In the genomic region with DNA sequence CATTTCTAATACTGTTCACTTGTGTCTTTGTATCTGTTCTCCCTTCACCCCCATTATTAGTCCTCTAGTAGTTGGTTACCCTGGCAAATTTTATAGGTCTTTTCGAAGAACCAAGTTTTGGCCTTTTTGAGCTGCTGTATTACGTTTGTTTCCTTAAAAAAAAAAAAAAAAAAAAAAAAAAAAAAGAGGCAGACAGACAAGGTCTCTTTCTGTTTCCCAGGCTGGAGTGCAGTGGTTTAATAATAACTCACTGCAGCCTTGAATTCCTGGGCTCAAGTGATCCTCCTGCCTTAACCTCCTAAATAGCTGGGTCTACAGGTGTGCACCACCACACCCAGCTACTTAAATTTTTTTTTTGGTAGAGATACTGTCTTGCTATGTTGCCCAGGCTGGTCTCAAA, we compare ENCODE assay signal across 21 cellular contexts. TPM values are rescaled to one million over a fixed set of nuclear protein-coding genes. Genes with fewer than 3 reads are reported as not detected.
A peak's percentile ranks its signal among the peaks of the same experiment; 100 is the strongest.
DNase-seq lines count a peak whose midpoint lies in the region; ATAC-seq lines count a peak whose summit lies in the region.
"Had no signal": no experiment of that assay in that cellular context is flagged by ENCODE, and none has a peak within 500 bp of the region (broad histone marks: within the 10 kb centered on the region; RNA-seq: fewer than 3 reads in every experiment).

No MANE protein-coding gene starts in this region.

- H3K9me3 Mint-ChIP-seq in activated CD8-positive, alpha-beta memory T cell treated with anti-CD3 and anti-CD28 coated beads, Interleukin-2, amount 10 ng/mL, durations not matched to agents 7 days and 5 days (ENCODE audit: low read depth) = no peaks in the 10 kb centered on the region
- no peaks in the 10 kb centered on the region for H3K9me3 Mint-ChIP-seq in stimulated activated naive CD8-positive, alpha-beta T cell treated with anti-CD3 and anti-CD28 coated beads, Interleukin-15, amount 100 ng/mL, for 72 hours
- H3K9me3 Mint-ChIP-seq in activated T-helper 17 cell treated with anti-CD3 and anti-CD28 coated beads, Interleukin-2, amount 50 U/mL, for 72 hours = no peaks in the 10 kb centered on the region

- no peak for DNase-seq in activated CD8-positive, alpha-beta memory T cell treated with anti-CD3 and anti-CD28 coated beads, Interleukin-2, amount 10 ng/mL, durations not matched to agents 7 days and 5 days
- no peak for DNase-seq in activated CD8-positive, alpha-beta memory T cell treated with anti-CD3 and anti-CD28 coated beads, Interleukin-2, amount 50 U/mL, for 48 hours
- DNase-seq in stimulated activated naive CD8-positive, alpha-beta T cell treated with anti-CD3 and anti-CD28 coated beads, Interleukin-15, amount 100 ng/mL, for 72 hours = no peak
- DNase-seq in stimulated activated naive CD8-positive, alpha-beta T cell treated with anti-CD3 and anti-CD28 coated beads, Interleukin-15, Interleukin-2, amounts not matched to agents 100 U/mL and 50 U/mL, for 24 hours = no peak
- no peak for DNase-seq in Ammon's horn (ENCODE audit: low spot score)
- DNase-seq: CD4-positive, alpha-beta T cell; COR-L47; DMS 273 treated with DMSO at 0.1 percent for 48 hours; DMS79 treated with DMSO at 0.1 percent for 48 hours; Karpas-422; MV-4-11; NCI-H1105 treated with DMSO at 0.1 percent for 48 hours; NCI-H2081; NCI-H2171; NCI-H345; NCI-H524; NCI-H774 had no signal

- peaks cover 26% of the 10 kb centered on the region for H3K27me3 Mint-ChIP-seq in activated CD8-positive, alpha-beta memory T cell treated with anti-CD3 and anti-CD28 coated beads, Interleukin-2, amount 10 ng/mL, durations not matched to agents 7 days and 5 days
- peaks cover 23% of the 10 kb centered on the region for H3K27me3 Mint-ChIP-seq in stimulated activated naive CD8-positive, alpha-beta T cell treated with anti-CD3 and anti-CD28 coated beads, Interleukin-15, amount 100 ng/mL, for 72 hours
- peaks cover 10% of the 10 kb centered on the region for H3K27me3 Mint-ChIP-seq in activated T-helper 17 cell treated with anti-CD3 and anti-CD28 coated beads, Interleukin-2, amount 50 U/mL, for 72 hours

- peaks cover 27% of the 10 kb centered on the region for H3K4me1 Mint-ChIP-seq in activated CD8-positive, alpha-beta memory T cell treated with anti-CD3 and anti-CD28 coated beads, Interleukin-2, amount 10 ng/mL, durations not matched to agents 7 days and 5 days
- H3K4me1 Mint-ChIP-seq in stimulated activated naive CD8-positive, alpha-beta T cell treated with anti-CD3 and anti-CD28 coated beads, Interleukin-15, amount 100 ng/mL, for 72 hours = peaks cover 17% of the 10 kb centered on the region
- peaks cover 7% of the 10 kb centered on the region for H3K4me1 Mint-ChIP-seq in activated T-helper 17 cell treated with anti-CD3 and anti-CD28 coated beads, Interleukin-2, amount 50 U/mL, for 72 hours

- ATAC-seq in activated CD8-positive, alpha-beta memory T cell treated with anti-CD3 and anti-CD28 coated beads, Interleukin-2, amount 10 ng/mL, durations not matched to agents 7 days and 5 days = no peak
- ATAC-seq in stimulated activated naive CD8-positive, alpha-beta T cell treated with anti-CD3 and anti-CD28 coated beads, Interleukin-15, amount 100 ng/mL, for 72 hours = no peak
- no peak for ATAC-seq in stimulated activated naive CD8-positive, alpha-beta T cell treated with anti-CD3 and anti-CD28 coated beads, Interleukin-15, Interleukin-2, amounts not matched to agents 100 U/mL and 50 U/mL, for 24 hours
- ATAC-seq in activated T-helper 17 cell treated with anti-CD3 and anti-CD28 coated beads, Interleukin-2, amount 50 U/mL, for 72 hours (replicated peaks) = no peak
- ATAC-seq in HG03432 (IDR thresholded peaks at IDR 0.05; ENCODE audit: unreplicated experiment) = no peak

- CTCF ChIA-PET in activated CD8-positive, alpha-beta memory T cell treated with anti-CD3 and anti-CD28 coated beads, Interleukin-2, amount 10 ng/mL, durations not matched to agents 7 days and 5 days (lab: Charles Lee) = no interaction called here

- H3K36me3 Mint-ChIP-seq in activated CD8-positive, alpha-beta memory T cell treated with anti-CD3 and anti-CD28 coated beads, Interleukin-2, amount 10 ng/mL, durations not matched to agents 7 days and 5 days = peaks cover 17% of the 10 kb centered on the region
- H3K36me3 Mint-ChIP-seq in activated T-helper 17 cell treated with anti-CD3 and anti-CD28 coated beads, Interleukin-2, amount 50 U/mL, for 72 hours (ENCODE audit: low read depth) = no peaks in the 10 kb centered on the region

- peak overlapping the region; percentile 77 for H3K27ac Mint-ChIP-seq in activated CD8-positive, alpha-beta memory T cell treated with anti-CD3 and anti-CD28 coated beads, Interleukin-2, amount 10 ng/mL, durations not matched to agents 7 days and 5 days
- no peak overlapping the region for H3K27ac Mint-ChIP-seq in stimulated activated naive CD8-positive, alpha-beta T cell treated with anti-CD3 and anti-CD28 coated beads, Interleukin-15, amount 100 ng/mL, for 72 hours
- H3K27ac Mint-ChIP-seq in activated T-helper 17 cell treated with anti-CD3 and anti-CD28 coated beads, Interleukin-2, amount 50 U/mL, for 72 hours = no peak overlapping the region
- H3K27ac Mint-ChIP-seq: CD4-positive, alpha-beta T cell had no signal

- H3K4me3 Mint-ChIP-seq in activated CD8-positive, alpha-beta memory T cell treated with anti-CD3 and anti-CD28 coated beads, Interleukin-2, amount 10 ng/mL, durations not matched to agents 7 days and 5 days = peak overlapping the region; percentile 28
- H3K4me3 Mint-ChIP-seq in stimulated activated naive CD8-positive, alpha-beta T cell treated with anti-CD3 and anti-CD28 coated beads, Interleukin-15, amount 100 ng/mL, for 72 hours = peak overlapping the region; percentile 11 to 14
- H3K4me3 Mint-ChIP-seq in activated T-helper 17 cell treated with anti-CD3 and anti-CD28 coated beads, Interleukin-2, amount 50 U/mL, for 72 hours = peak overlapping the region; percentile 43
- H3K4me3 Mint-ChIP-seq: CD4-positive, alpha-beta T cell had no signal

RNA-seq across cellular contexts. Expression of a gene that starts 20.9 kb away (rescaled TPM):
- under 1 TPM; 0.12 to 0.29 TPM for total RNA-seq in activated CD8-positive, alpha-beta memory T cell treated with anti-CD3 and anti-CD28 coated beads, Interleukin-2, amount 10 ng/mL, durations not matched to agents 7 days and 5 days
- under 1 TPM in 1 of 2 donors, not detected in 1; 0.26 TPM for total RNA-seq in activated T-helper 17 cell treated with anti-CD3 and anti-CD28 coated beads, Interleukin-2, amount 50 U/mL, for 72 hours
- total RNA-seq: CD4-positive, alpha-beta T cell; H4; M059J had no signal

RNA-seq across cellular contexts. Expression of a gene that starts 46.6 kb away (rescaled TPM):
- 10 to 100 TPM; 21.9 to 26.6 TPM for total RNA-seq in activated CD8-positive, alpha-beta memory T cell treated with anti-CD3 and anti-CD28 coated beads, Interleukin-2, amount 10 ng/mL, durations not matched to agents 7 days and 5 days
- 10 to 100 TPM; 12.5 to 21.7 TPM for total RNA-seq in activated T-helper 17 cell treated with anti-CD3 and anti-CD28 coated beads, Interleukin-2, amount 50 U/mL, for 72 hours
